In the genomic region with DNA sequence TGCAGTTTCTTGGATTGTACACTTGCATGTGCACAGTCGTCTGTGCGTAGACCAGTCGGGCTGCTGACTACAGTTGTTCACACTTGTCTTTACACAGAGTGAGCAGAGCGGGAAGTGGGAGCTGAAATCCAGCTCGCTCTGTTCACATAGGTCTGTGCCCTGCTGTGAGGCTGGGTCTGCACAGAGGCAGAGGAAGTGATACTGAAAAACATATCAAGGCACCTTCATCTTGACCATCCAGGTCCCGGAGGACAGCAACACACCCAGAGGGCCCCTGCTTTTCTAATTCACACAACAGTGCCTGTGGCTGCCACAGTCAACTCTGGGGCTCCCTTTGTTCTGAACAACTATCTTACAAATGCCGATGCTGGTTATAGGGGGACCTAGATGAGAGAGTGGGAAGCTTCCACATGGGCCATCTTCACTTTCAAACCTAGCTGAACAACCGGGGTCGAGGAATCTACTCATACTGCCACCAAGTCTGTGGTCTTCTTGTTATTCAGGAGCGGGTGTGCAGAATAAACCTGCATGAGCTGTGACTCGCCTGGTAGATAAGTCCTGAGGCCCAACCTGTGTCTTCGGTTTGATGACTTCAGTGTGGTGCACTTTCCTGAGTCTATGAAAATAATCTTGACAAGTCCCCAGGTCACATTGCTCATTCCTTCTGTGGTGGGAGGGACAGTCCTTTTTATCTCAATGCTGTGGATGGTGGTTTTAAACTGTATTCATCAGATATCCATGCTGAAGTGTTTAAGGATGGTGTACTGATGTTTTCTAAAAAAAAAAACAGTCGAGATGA, we compare ENCODE assay signal across 9 cellular contexts. TPM values are rescaled to one million over a fixed set of nuclear protein-coding genes. Genes with fewer than 3 reads are reported as not detected.
DNase-seq lines count a peak whose midpoint lies in the region; ATAC-seq, FAIRE-seq and TF ChIP-seq lines count a peak whose summit lies in the region.
"Had no signal": no experiment of that assay in that cellular context is flagged by ENCODE, and none has a peak within 500 bp of the region (broad histone marks: within the 10 kb centered on the region; RNA-seq: fewer than 3 reads in every experiment).

No MANE protein-coding gene starts in this region.

- no peak for DNase-seq in GM18507 (ENCODE audit: extremely low spot score, insufficient read length, low read depth)
- DNase-seq in cerebellar nuclear complex (lab: John Stamatoyannopoulos, UW), result no peak
- DNase-seq in activated CD8-positive, alpha-beta memory T cell treated with anti-CD3 and anti-CD28 coated beads, Interleukin-2, amount 50 U/mL, for 4 hours, result no peak
- DNase-seq in NCI-H1694 treated with DMSO at 0.1 percent for 48 hours (lab: John Stamatoyannopoulos, UW), result no peak
- DNase-seq: SIG-M5 had no signal

- peak overlapping the region in 3 of 4 donors; percentile 64 to 75 (median 67) for H3K27ac ChIP-seq in gastroesophageal sphincter

- TF ChIP-seq EP300 in gastroesophageal sphincter (IDR thresholded peaks at IDR 0.05), result no peak

- WGBS in gastroesophageal sphincter (ENCODE audit: low coverage in 1 of 2), 2 donors, result 91 to 100% methylated on average over 2 to 9 of the region's 13 CpGs

- ATAC-seq in GM19468 (IDR thresholded peaks at IDR 0.05; ENCODE audit: extremely low read depth, unreplicated experiment) (peak; percentile 35), HG03378 (IDR thresholded peaks at IDR 0.05; ENCODE audit: unreplicated experiment) (peak; percentile 64), gastroesophageal sphincter (no peak), HG02973 (IDR thresholded peaks at IDR 0.05; ENCODE audit: unreplicated experiment) (no peak)

- no peak overlapping the region for H3K4me3 ChIP-seq in gastroesophageal sphincter

- TF ChIP-seq POLR2A in gastroesophageal sphincter (IDR thresholded peaks at IDR 0.05), result no peak

- FAIRE-seq in GM18507 (lab: Jason Lieb, UNC), result peak; percentile 67

- no peaks in the 10 kb centered on the region for H3K36me3 ChIP-seq in gastroesophageal sphincter

- H3K9me3 ChIP-seq in gastroesophageal sphincter, result peaks cover 0 to 4% (median 0%) of the 10 kb centered on the region in 3 donors

- no peaks in the 10 kb centered on the region for H3K27me3 ChIP-seq in gastroesophageal sphincter

- peaks cover 0 to 45% (median 13%) of the 10 kb centered on the region in 3 donors for H3K4me1 ChIP-seq in gastroesophageal sphincter

- no peak for TF ChIP-seq CTCF in gastroesophageal sphincter (IDR thresholded peaks at IDR 0.05)

RNA-seq across cellular contexts. Expression of a gene that starts 3.5 kb away (rescaled TPM):
- 10 to 100 TPM; 15.0 to 22.3 (median 17.7) TPM for total RNA-seq in gastroesophageal sphincter

Comparison
In these comparisons a context has a peak if more than half of its experiments do, and no peak if none do; other contexts are left out.
1. ATAC-seq: peak in GM19468 (single experiment) and HG03378 (single experiment); none in gastroesophageal sphincter (single experiment) and HG02973 (single experiment).